Comparison of ENCODE assay signal across 8 cellular contexts in genomic region chr1:241611063-241611462, GRCh38. TPM values are rescaled to one million over a fixed set of nuclear protein-coding genes. Genes with fewer than 3 reads are reported as not detected.
DNase-seq lines count a peak whose midpoint lies in the region; ATAC-seq, FAIRE-seq and TF ChIP-seq lines count a peak whose summit lies in the region.

No MANE protein-coding gene starts in this region.

- H3K4me3 ChIP-seq in IMR-90 (ENCODE audit: insufficient read depth, low read depth, low read length) = no peak overlapping the region
- H3K4me3 ChIP-seq in OCI-LY3 (ENCODE audit: low read length) = no peak overlapping the region
- H3K4me3 ChIP-seq in choroid plexus epithelial cell (ENCODE audit: low read depth, low read length) = no peak overlapping the region
- H3K4me3 ChIP-seq in lung = no peak overlapping the region

- H3K79me2 ChIP-seq in OCI-LY3 (ENCODE audit: low read length) = no peaks in the 10 kb centered on the region

- no peak for FAIRE-seq in urothelium cell line (lab: Jason Lieb, UNC)

- no peak overlapping the region for H3K14ac ChIP-seq in IMR-90 (replicated peaks; ENCODE audit: low read depth, low read length)

- H3K9me3 ChIP-seq in IMR-90 (ENCODE audit: control insufficient read depth, insufficient read depth, low read length) (no peaks in the 10 kb centered on the region), OCI-LY3 (ENCODE audit: insufficient read depth, low read length) (no peaks in the 10 kb centered on the region), lung (ENCODE audit: control insufficient read depth in 2 of 2, insufficient read depth in 1 of 2, low read length in 1 of 2) (no peaks in the 10 kb centered on the region)

- H3K36me3 Mint-ChIP-seq in activated T-cell treated with anti-CD3 and anti-CD28 coated beads, Interleukin-2, amount 50 U/mL, for 4 hours (ENCODE audit: insufficient read depth) = no peaks in the 10 kb centered on the region

- H4K91ac ChIP-seq in IMR-90 (ENCODE audit: insufficient read depth, low read depth, low read length) = no peak overlapping the region

- no peak overlapping the region; a peak in 1 of 4 replicates for H4K8ac ChIP-seq in IMR-90 (ENCODE audit: low read depth in 2 of 2, low read length in 2 of 2)

- peak; percentile 67 for TF ChIP-seq CTCF in IMR-90 (conservative IDR thresholded peaks at IDR 0.05; ENCODE audit: low read depth, low read length)
- TF ChIP-seq CTCF in OCI-LY3 (IDR thresholded peaks at IDR 0.05; ENCODE audit: low read depth, low read length) = peak; percentile 80
- TF ChIP-seq CTCF in choroid plexus epithelial cell (conservative IDR thresholded peaks at IDR 0.05; ENCODE audit: low read depth, low read length) = peak; percentile 57
- peak; percentile 61 for TF ChIP-seq CTCF in lung (IDR thresholded peaks at IDR 0.05; ENCODE audit: control extremely low read depth, extremely low read depth)

- no peaks in the 10 kb centered on the region for H4K20me1 ChIP-seq in IMR-90 (ENCODE audit: insufficient read depth, low read length)
- H4K20me1 ChIP-seq in OCI-LY3 (ENCODE audit: insufficient read depth, low read length) = no peaks in the 10 kb centered on the region

- no peak overlapping the region for H3K4me2 ChIP-seq in IMR-90 (ENCODE audit: low read depth, low read length)
- peak overlapping the region; percentile 30 for H3K4me2 ChIP-seq in OCI-LY3 (ENCODE audit: low read length)

- no peak overlapping the region for H2AK5ac ChIP-seq in IMR-90 (ENCODE audit: low read depth, low read length)

- peak overlapping the region; percentile 51; the same call in 1 of the 2 replicates for H3K4ac ChIP-seq in IMR-90 (ENCODE audit: low read depth, low read length)

- dilution Hi-C loops in IMR-90 (cut with HindIII; ENCODE audit: low sequenced_read_pairs, unreplicated experiment) = no loop called here

- intact Hi-C loops in IMR-90 (cut with micrococcal nuclease) = loop anchor here (2.0 to 5.0 kb wide), 3 partner anchors 78 to 388 kb away; partner anchors contain the start of genes KMO and MAP1LC3C

- H2BK20ac ChIP-seq in IMR-90 (ENCODE audit: low read depth, low read length) = peak overlapping the region; percentile 86

- H2AK9ac ChIP-seq in IMR-90 (replicated peaks; ENCODE audit: low read depth, low read length, poor library complexity) = no peak overlapping the region

- H3K4me3 Mint-ChIP-seq in activated T-cell treated with anti-CD3 and anti-CD28 coated beads, Interleukin-2, amount 50 U/mL, for 4 hours = no peak overlapping the region

- H3K9ac ChIP-seq in IMR-90 (ENCODE audit: low read depth, low read length) (no peak overlapping the region), OCI-LY3 (ENCODE audit: low read length) (no peak overlapping the region)

- no peak for TF ChIP-seq POLR2A in IMR-90 (IDR thresholded peaks at IDR 0.05; ENCODE audit: low read depth, low read length)

- TF ChIP-seq RAD21 in IMR-90 (IDR thresholded peaks at IDR 0.05; ENCODE audit: low read length) = peak; percentile 77

- H3K27me3 ChIP-seq in IMR-90 (ENCODE audit: control insufficient read depth, insufficient read depth, low read length) = no peaks in the 10 kb centered on the region
- H3K27me3 ChIP-seq in OCI-LY3 (ENCODE audit: low read depth, low read length) = no peaks in the 10 kb centered on the region
- H3K27me3 ChIP-seq in lung (ENCODE audit: control insufficient read depth, insufficient read depth) = no peaks in the 10 kb centered on the region

- H3K9me3 Mint-ChIP-seq in activated T-cell treated with anti-CD3 and anti-CD28 coated beads, Interleukin-2, amount 50 U/mL, for 4 hours = no peaks in the 10 kb centered on the region

- no peaks in the 10 kb centered on the region for H3K27me3 Mint-ChIP-seq in activated T-cell treated with anti-CD3 and anti-CD28 coated beads, Interleukin-2, amount 50 U/mL, for 4 hours (ENCODE audit: low read depth)

- H3K36me3 ChIP-seq in IMR-90 (ENCODE audit: control insufficient read depth, insufficient read depth, low read length) (no peaks in the 10 kb centered on the region), OCI-LY3 (replicated peaks; ENCODE audit: low read depth, low read length) (no peaks in the 10 kb centered on the region), lung (ENCODE audit: control insufficient read depth in 2 of 2, insufficient read depth in 2 of 2, low read length in 2 of 2) (no peaks in the 10 kb centered on the region)

- peak overlapping the region; percentile 82 for H3K18ac ChIP-seq in IMR-90 (ENCODE audit: low read depth, low read length)

- H3K4me1 ChIP-seq in IMR-90 (ENCODE audit: control insufficient read depth, insufficient read depth, low read length) = peaks cover 15% of the 10 kb centered on the region
- H3K4me1 ChIP-seq in OCI-LY3 (ENCODE audit: low read length) = peaks cover 15% of the 10 kb centered on the region
- H3K4me1 ChIP-seq in lung (ENCODE audit: control insufficient read depth in 2 of 2, insufficient read depth in 2 of 2, low read length in 2 of 2) = peaks cover 0 to 2% of the 10 kb centered on the region in 2 donors

- ATAC-seq in activated T-cell treated with anti-CD3 and anti-CD28 coated beads, Interleukin-2, amount 50 U/mL, for 4 hours = peak; percentile 58 to 78
- peak; percentile 84 for ATAC-seq in GM21576 (IDR thresholded peaks at IDR 0.05; ENCODE audit: unreplicated experiment)
- ATAC-seq in IMR-90 (ENCODE audit: low read depth) = peak; percentile 46
- ATAC-seq in lung (ENCODE audit: insufficient read depth, low FRiP score) = peak; percentile 81

- peak overlapping the region; percentile 56 for H2AFZ ChIP-seq in IMR-90 (replicated peaks; ENCODE audit: low read length, poor library complexity)
- H2AFZ ChIP-seq in OCI-LY3 (ENCODE audit: low read depth, low read length) = no peak overlapping the region

- peaks cover 3 to 8% of the 10 kb centered on the region in 2 experiments; a peak in 1 of 4 replicates for H3K79me1 ChIP-seq in IMR-90 (ENCODE audit: low read depth in 1 of 2, low read length in 2 of 2)

- no peak overlapping the region for H3K56ac ChIP-seq in IMR-90 (ENCODE audit: extremely low read depth, insufficient read depth, low read length)

- no peak overlapping the region for H2BK5ac ChIP-seq in IMR-90 (ENCODE audit: low read depth, low read length, poor library complexity, severe bottlenecking)

- BruUV-seq in IMR-90 (replicated peaks; lab: Mats Ljungman, UMichigan) = no TSS peak

- 0 out of 2 replicates have a peak, but pooled peaks cover 3% of the 10 kb centered on the region for H3K9me1 ChIP-seq in IMR-90 (ENCODE audit: insufficient read depth, low read length)

- POLR2A ChIA-PET in IMR-90 (lab: Charles Lee; ENCODE audit: unreplicated experiment) = interaction anchor here (0.5 kb wide), 1 partner anchor 257 kb away, joined by 3 read pairs; no protein-coding TSS in a partner anchor

- H2BK15ac ChIP-seq in IMR-90 (ENCODE audit: low read depth, low read length) = 0 out of 3 replicates have a peak overlapping the region, but pooled peaks have one; percentile 35

- WGBS in IMR-90 (ENCODE audit: extremely low coverage in 2 of 2, insufficient read length in 1 of 2), 2 experiments = no CpG with 5 or more reads among the region's 3 CpGs
- 10 to 39% methylated on average over 3 of the region's 3 CpGs for WGBS in lung, 2 donors

- CTCF ChIA-PET in IMR-90 (lab: Yijun Ruan, JAX) = interaction anchor here (0.5 to 2.7 kb wide), 21 partner anchors 10 to 1785 kb away, joined by 3 to 9 read pairs (median 4); partner anchors contain the start of genes EXO1 and MAP1LC3C

- H3K23ac ChIP-seq in IMR-90 (ENCODE audit: low read depth, low read length) = no peak overlapping the region

- H2BK120ac ChIP-seq in IMR-90 (ENCODE audit: low read depth, low read length) = peak overlapping the region; percentile 75

- in situ Hi-C loops in IMR-90 (cut with MboI; ENCODE audit: low sequenced_read_pairs) = loop anchor here (5.0 to 25.0 kb wide), 2 partner anchors 226 to 1701 kb away; no protein-coding TSS in a partner anchor

- no peak for DNase-seq in activated T-cell treated with anti-CD3 and anti-CD28 coated beads, Interleukin-2, amount 50 U/mL, for 4 hours
- no peak for DNase-seq in activated T-cell treated with anti-CD3 and anti-CD28 coated beads for 4 hours
- DNase-seq in IMR-90 = peak; percentile 79
- DNase-seq in choroid plexus epithelial cell (ENCODE audit: low read depth) = peak; percentile 83
- DNase-seq in lung (ENCODE audit: low spot score) = no peak
- DNase-seq in urothelium cell line (ENCODE audit: low spot score) = no peak

- H3K4me1 Mint-ChIP-seq in activated T-cell treated with anti-CD3 and anti-CD28 coated beads, Interleukin-2, amount 50 U/mL, for 4 hours (ENCODE audit: low read depth) = peaks cover 5% of the 10 kb centered on the region

- H4K5ac ChIP-seq in IMR-90 (ENCODE audit: low read depth, low read length) = peak overlapping the region; percentile 73; the same call in 1 of the 2 replicates

- no peak overlapping the region for H3K27ac ChIP-seq in IMR-90 (ENCODE audit: insufficient read depth, low read length)
- H3K27ac ChIP-seq in OCI-LY3 (ENCODE audit: low read length) = no peak overlapping the region
- H3K27ac ChIP-seq in lung (ENCODE audit: low read depth in 1 of 2, low read length in 1 of 2) = no peak overlapping the region

TF ChIP-seq in IMR-90, 13 proteins besides CTCF, POLR2A, EP300 and RAD21:
- no peak for TF ChIP-seq FOS (IDR thresholded peaks at IDR 0.05; ENCODE audit: low read depth, low read length)
- TF ChIP-seq SMC3 (IDR thresholded peaks at IDR 0.05; ENCODE audit: low read depth, low read length) = peak; percentile 41; the same call in 1 of the 2 replicates
- TF ChIP-seq CEBPB (IDR thresholded peaks at IDR 0.05; ENCODE audit: low read depth, low read length) = no peak

RNA-seq across cellular contexts. Expression of gene CHML, which starts 29.1 kb away (rescaled TPM):
- total RNA-seq in activated T-cell treated with anti-CD3 and anti-CD28 coated beads, Interleukin-2, amount 50 U/mL, for 4 hours = 10 to 100 TPM; 27.2 to 46.7 (median 28.9) TPM
- total RNA-seq in IMR-90 (2012; rRNA removed) = 25.6 and 34.2 TPM in 2 replicates
- polyA plus RNA-seq in IMR-90 (2012; rRNA removed) = 5.3 and 5.6 TPM in 2 replicates
- 1.6 and 2.2 TPM in 2 replicates for polyA plus RNA-seq in IMR-90 (2012; cell fraction: cytosol; rRNA removed)
- 2.4 and 9.2 TPM in 2 replicates for polyA plus RNA-seq in IMR-90 (2012; cell fraction: nucleus; rRNA removed; ENCODE audit: low replicate concordance)
- 10 to 100 TPM in 1 of 2 donors, 1 to 10 TPM in 1; 6.9 to 24.6 TPM for total RNA-seq in lung
- polyA plus RNA-seq in lung = 1 to 10 TPM; 2.4 to 2.7 TPM

RNA-seq across cellular contexts. Expression of gene OPN3, which starts 29.1 kb away (rescaled TPM):
- 1 to 10 TPM; 6.2 to 8.5 (median 6.9) TPM for total RNA-seq in activated T-cell treated with anti-CD3 and anti-CD28 coated beads, Interleukin-2, amount 50 U/mL, for 4 hours
- total RNA-seq in IMR-90 (2012; rRNA removed) (21.1 and 21.9 TPM in 2 replicates), lung (10 to 100 TPM; 10.2 to 18.5 TPM)
- polyA plus RNA-seq in IMR-90 (2012; rRNA removed) (11.0 and 16.4 TPM in 2 replicates), lung (10 to 100 TPM; 12.8 to 17.3 TPM)
- 5.4 and 9.5 TPM in 2 replicates for polyA plus RNA-seq in IMR-90 (2012; cell fraction: cytosol; rRNA removed)
- polyA plus RNA-seq in IMR-90 (2012; cell fraction: nucleus; rRNA removed; ENCODE audit: low replicate concordance) = 3.1 and 11.8 TPM in 2 replicates

RNA-seq across cellular contexts. Expression of gene WDR64, which starts 41.0 kb away (rescaled TPM):
- under 1 TPM in 2 of 3 donors, not detected in 1; 0.13 to 0.14 TPM for total RNA-seq in activated T-cell treated with anti-CD3 and anti-CD28 coated beads, Interleukin-2, amount 50 U/mL, for 4 hours
- total RNA-seq in IMR-90 (2012; rRNA removed) (not detected in 2 replicates), lung (not detected)
- polyA plus RNA-seq in IMR-90 (2012; rRNA removed) (not detected in 2 replicates), lung (not detected)
- polyA plus RNA-seq in IMR-90 (2012; cell fraction: cytosol; rRNA removed) = not detected in 2 replicates
- not detected in 2 replicates for polyA plus RNA-seq in IMR-90 (2012; cell fraction: nucleus; rRNA removed; ENCODE audit: low replicate concordance)

Comparison
In these comparisons a context has a peak if more than half of its experiments do, and no peak if none do; other contexts are left out.
1. DNase-seq: peak in IMR-90 (single experiment) and choroid plexus epithelial cell (single experiment); none in activated T-cell treated with anti-CD3 and anti-CD28 coated beads, Interleukin-2, amount 50 U/mL, for 4 hours (single experiment), activated T-cell treated with anti-CD3 and anti-CD28 coated beads for 4 hours (single experiment), lung (single experiment) and urothelium cell line (single experiment).
2. Peak in every context shown above with its lines, with median percentiles within 50 percentile points of each other: ATAC-seq and CTCF ChIP-seq.